Comparison of ENCODE assay signal across 30 cellular contexts in the genomic region with DNA sequence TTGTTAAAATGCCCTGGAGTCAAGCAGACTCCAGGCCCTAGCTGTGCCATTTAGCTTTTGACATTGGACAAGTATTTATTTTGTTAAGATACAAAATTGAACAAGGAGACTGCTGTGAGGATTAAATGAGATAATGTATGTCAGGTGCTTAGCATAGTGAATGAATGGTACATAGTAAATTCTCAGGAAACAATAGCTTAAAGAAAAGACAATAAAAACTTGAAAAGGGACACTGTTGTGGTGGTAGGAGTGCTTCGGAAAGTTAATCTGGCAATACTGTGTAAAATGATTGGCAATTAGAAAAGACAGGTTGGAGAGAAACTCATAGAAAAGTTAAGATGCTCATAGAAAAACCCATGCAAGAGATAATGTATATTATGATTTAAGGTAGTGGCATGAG.
"Had no signal": no experiment of that assay in that cellular context is flagged by ENCODE, and none has a peak within 500 bp of the region (broad histone marks: within the 10 kb centered on the region; RNA-seq: fewer than 3 reads in every experiment).

No MANE protein-coding gene starts in this region.

- DNase-seq: colonic mucosa; effector CD8-positive, alpha-beta T cell; endodermal cell; foreskin fibroblast; gastrocnemius medialis; heart left ventricle; kidney; mucosa of descending colon; naive B cell; stimulated activated CD4-positive, alpha-beta T cell treated with anti-CD3 and anti-CD28 coated beads, Interleukin-12 subunit alpha, Interleukin-12 subunit beta, amount 100 ng/mL, for 4 hours; stimulated activated CD4-positive, alpha-beta T cell treated with anti-CD3 and anti-CD28 coated beads, Interleukin-1b, Interleukin-23, amount 100 ng/mL, for 48 hours; stimulated activated CD4-positive, alpha-beta T cell treated with anti-CD3 and anti-CD28 coated beads, Interleukin-4, amount 100 ng/mL, for 1 hour; stimulated activated CD8-positive, alpha-beta memory T cell treated with anti-CD3 and anti-CD28 coated beads, Interleukin-4, amount 100 ng/mL, for 48 hours; stimulated activated naive CD4-positive, alpha-beta T cell treated with Interleukin-2 at 50 U/mL for 16 hours; stomach; thyroid gland; trophoblast cell had no signal

- H3K36me3 ChIP-seq: colonic mucosa, gastrocnemius medialis, neural progenitor cell, prostate gland, right atrium auricular region, thyroid gland had no signal

- H3K27ac ChIP-seq: colonic mucosa, epithelial cell of prostate, heart left ventricle, hepatocyte, neural progenitor cell, prostate gland, right atrium auricular region, stomach, thyroid gland had no signal

- H3K36me3 Mint-ChIP-seq: natural killer cell treated with Interleukin-12 subunit alpha and Interleukin-12 subunit beta and Interleukin-15 and Interleukin-18, amount 100 ng/mL, for 72 hours had no signal

- H3K27ac Mint-ChIP-seq: dendritic cell treated with granulocyte-macrophage colony-stimulating factor and Interleukin-4, amounts not matched to agents 40 ng/mL and 50 ng/mL, for 4 days; endodermal cell; memory B cell; natural killer cell treated with Interleukin-12 subunit alpha and Interleukin-12 subunit beta and Interleukin-15 and Interleukin-18, amount 100 ng/mL, for 72 hours; neural progenitor cell had no signal

- H3K9me3 Mint-ChIP-seq: dendritic cell treated with granulocyte-macrophage colony-stimulating factor and Interleukin-4, amounts not matched to agents 40 ng/mL and 50 ng/mL, for 4 days; endodermal cell; memory B cell; naive B cell; natural killer cell treated with Interleukin-12 subunit alpha and Interleukin-12 subunit beta and Interleukin-15 and Interleukin-18, amount 100 ng/mL, for 72 hours; neural progenitor cell had no signal

- H3K27me3 ChIP-seq: colonic mucosa, gastrocnemius medialis, heart left ventricle, hepatocyte, neural progenitor cell, right atrium auricular region, stomach, thyroid gland had no signal

- H3K4me3 Mint-ChIP-seq: dendritic cell treated with granulocyte-macrophage colony-stimulating factor and Interleukin-4, amounts not matched to agents 40 ng/mL and 50 ng/mL, for 4 days; endodermal cell; memory B cell; naive B cell; natural killer cell treated with Interleukin-12 subunit alpha and Interleukin-12 subunit beta and Interleukin-15 and Interleukin-18, amount 100 ng/mL, for 72 hours; neural progenitor cell had no signal

- H3K4me3 ChIP-seq: colonic mucosa, gastrocnemius medialis, heart left ventricle, hepatocyte, lung, mucosa of descending colon, neural progenitor cell, prostate gland, right atrium auricular region, smooth muscle cell, stomach, thyroid gland had no signal

- H3K4me1 ChIP-seq: colonic mucosa, prostate gland had no signal

- H3K27me3 Mint-ChIP-seq: dendritic cell treated with granulocyte-macrophage colony-stimulating factor and Interleukin-4, amounts not matched to agents 40 ng/mL and 50 ng/mL, for 4 days; memory B cell; naive B cell; natural killer cell treated with Interleukin-12 subunit alpha and Interleukin-12 subunit beta and Interleukin-15 and Interleukin-18, amount 100 ng/mL, for 72 hours had no signal

- FAIRE-seq: kidney had no signal

- H3K9me3 ChIP-seq: colonic mucosa, gastrocnemius medialis, heart left ventricle, mucosa of descending colon, prostate gland, right atrium auricular region, stomach, thyroid gland had no signal

- ATAC-seq: esophagus mucosa; gastrocnemius medialis; heart left ventricle; left lobe of liver; mucosa of descending colon; natural killer cell treated with Interleukin-12 subunit alpha and Interleukin-12 subunit beta and Interleukin-15 and Interleukin-18, amount 100 ng/mL, for 72 hours; sciatic nerve had no signal
